In genomic region chr1:156096640-156097391, GRCh38 we compare ENCODE assay signal across 1 cellular context.
TF ChIP-seq lines count a peak whose summit lies in the region.

No MANE protein-coding gene starts in this region.

TF ChIP-seq in HepG2, 621 proteins besides CTCF, POLR2A, EP300 and RAD21 (continued from another document and continues in another):
- TF ChIP-seq FUBP1 (CRISPR knock-in tag; IDR thresholded peaks at IDR 0.05; ENCODE audit: borderline replicate concordance) (no peak), ZNF235 (CRISPR knock-in tag; IDR thresholded peaks at IDR 0.05; ENCODE audit: borderline replicate concordance) (no peak; the same call in 1 of the 2 replicates), SIX1 (CRISPR knock-in tag; IDR thresholded peaks at IDR 0.05; ENCODE audit: borderline replicate concordance) (no peak), ZXDC (CRISPR knock-in tag; IDR thresholded peaks at IDR 0.05) (no peak), RBFOX2 (IDR thresholded peaks at IDR 0.05; ENCODE audit: low read depth, low read length) (no peak), HNF4A (CRISPR knock-in tag; IDR thresholded peaks at IDR 0.05) (no peak), U2AF1 (optimal IDR thresholded peaks at IDR 0.05; ENCODE audit: low read depth, low read length) (no peak), RARG (CRISPR knock-in tag; IDR thresholded peaks at IDR 0.05; ENCODE audit: low read depth) (no peak), ZNF496 (CRISPR knock-in tag; IDR thresholded peaks at IDR 0.05; ENCODE audit: insufficient replicate concordance) (no peak), IRF1 (CRISPR knock-in tag; IDR thresholded peaks at IDR 0.05; ENCODE audit: low read depth) (no peak), KMT2B (CRISPR knock-in tag; IDR thresholded peaks at IDR 0.05) (no peak), ZNF629 (CRISPR knock-in tag; conservative IDR thresholded peaks at IDR 0.05) (no peak), NFE2L1 (CRISPR knock-in tag; IDR thresholded peaks at IDR 0.05; ENCODE audit: borderline replicate concordance) (no peak), ZNF253 (CRISPR knock-in tag; IDR thresholded peaks at IDR 0.05; ENCODE audit: borderline replicate concordance) (0 out of 2 replicates have a peak, but pooled peaks have one; percentile 45), CBX5 (CRISPR knock-in tag; IDR thresholded peaks at IDR 0.05; ENCODE audit: borderline replicate concordance) (peak; percentile 51; the same call in 1 of the 2 replicates), ZSCAN12 (CRISPR knock-in tag; IDR thresholded peaks at IDR 0.05) (no peak), AFF4 (CRISPR knock-in tag; IDR thresholded peaks at IDR 0.05) (no peak), ZNF772 (CRISPR knock-in tag; IDR thresholded peaks at IDR 0.05) (no peak), NONO (IDR thresholded peaks at IDR 0.05) (no peak), NONO (CRISPR knock-in tag; conservative IDR thresholded peaks at IDR 0.05) (peak; percentile 59; the same call in 1 of the 2 replicates), ZNF672 (CRISPR knock-in tag; IDR thresholded peaks at IDR 0.05) (no peak), FOSL2 (CRISPR knock-in tag; IDR thresholded peaks at IDR 0.05) (peak; percentile 91), ZNF558 (CRISPR knock-in tag; IDR thresholded peaks at IDR 0.05; ENCODE audit: borderline replicate concordance) (no peak), ZNF572 (CRISPR knock-in tag; IDR thresholded peaks at IDR 0.05) (no peak), ZNF644 (CRISPR knock-in tag; IDR thresholded peaks at IDR 0.05; ENCODE audit: low read depth) (no peak), GLI4 (CRISPR knock-in tag; IDR thresholded peaks at IDR 0.05; ENCODE audit: borderline replicate concordance) (no peak), TGIF2 (CRISPR knock-in tag; IDR thresholded peaks at IDR 0.05) (no peak), EEA1 (CRISPR knock-in tag; IDR thresholded peaks at IDR 0.05; ENCODE audit: borderline replicate concordance) (no peak), ZNF33B (CRISPR knock-in tag; IDR thresholded peaks at IDR 0.05) (no peak), ZNF678 (CRISPR knock-in tag; IDR thresholded peaks at IDR 0.05) (no peak), RBM39 (IDR thresholded peaks at IDR 0.05; ENCODE audit: low read depth, low read length, poor library complexity, severe bottlenecking) (no peak), ZBTB20 (CRISPR knock-in tag; IDR thresholded peaks at IDR 0.05; ENCODE audit: borderline replicate concordance, low read depth) (0 out of 2 replicates have a peak, but pooled peaks have one; percentile 33), ZBTB34 (CRISPR knock-in tag; IDR thresholded peaks at IDR 0.05) (no peak)
- TF ChIP-seq, protein P1, sequence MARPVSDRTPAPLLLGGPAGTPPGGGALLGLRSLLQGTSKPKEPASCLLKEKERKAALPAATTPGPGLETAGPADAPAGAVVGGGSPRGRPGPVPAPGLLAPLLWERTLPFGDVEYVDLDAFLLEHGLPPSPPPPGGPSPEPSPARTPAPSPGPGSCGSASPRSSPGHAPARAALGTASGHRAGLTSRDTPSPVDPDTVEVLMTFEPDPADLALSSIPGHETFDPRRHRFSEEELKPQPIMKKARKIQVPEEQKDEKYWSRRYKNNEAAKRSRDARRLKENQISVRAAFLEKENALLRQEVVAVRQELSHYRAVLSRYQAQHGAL (CRISPR knock-in tag; IDR thresholded peaks at IDR 0.05; ENCODE audit: not compliant biosample characterization): no peak
- TF ChIP-seq, protein P2, sequence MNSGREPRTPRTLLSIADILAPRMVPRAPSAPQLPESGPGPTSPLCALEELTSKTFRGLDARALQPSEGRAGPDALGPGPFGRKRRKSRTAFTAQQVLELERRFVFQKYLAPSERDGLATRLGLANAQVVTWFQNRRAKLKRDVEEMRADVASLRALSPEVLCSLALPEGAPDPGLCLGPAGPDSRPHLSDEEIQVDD (CRISPR knock-in tag; IDR thresholded peaks at IDR 0.05; ENCODE audit: borderline replicate concordance): no peak
- TF ChIP-seq, protein P3, sequence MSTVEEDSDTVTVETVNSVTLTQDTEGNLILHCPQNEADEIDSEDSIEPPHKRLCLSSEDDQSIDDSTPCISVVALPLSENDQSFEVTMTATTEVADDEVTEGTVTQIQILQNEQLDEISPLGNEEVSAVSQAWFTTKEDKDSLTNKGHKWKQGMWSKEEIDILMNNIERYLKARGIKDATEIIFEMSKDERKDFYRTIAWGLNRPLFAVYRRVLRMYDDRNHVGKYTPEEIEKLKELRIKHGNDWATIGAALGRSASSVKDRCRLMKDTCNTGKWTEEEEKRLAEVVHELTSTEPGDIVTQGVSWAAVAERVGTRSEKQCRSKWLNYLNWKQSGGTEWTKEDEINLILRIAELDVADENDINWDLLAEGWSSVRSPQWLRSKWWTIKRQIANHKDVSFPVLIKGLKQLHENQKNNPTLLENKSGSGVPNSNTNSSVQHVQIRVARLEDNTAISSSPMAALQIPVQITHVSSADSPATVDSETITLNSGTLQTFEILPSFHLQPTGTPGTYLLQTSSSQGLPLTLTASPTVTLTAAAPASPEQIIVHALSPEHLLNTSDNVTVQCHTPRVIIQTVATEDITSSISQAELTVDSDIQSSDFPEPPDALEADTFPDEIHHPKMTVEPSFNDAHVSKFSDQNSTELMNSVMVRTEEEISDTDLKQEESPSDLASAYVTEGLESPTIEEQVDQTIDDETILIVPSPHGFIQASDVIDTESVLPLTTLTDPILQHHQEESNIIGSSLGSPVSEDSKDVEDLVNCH (CRISPR knock-in tag; IDR thresholded peaks at IDR 0.05): no peak
- TF ChIP-seq, protein P4, sequence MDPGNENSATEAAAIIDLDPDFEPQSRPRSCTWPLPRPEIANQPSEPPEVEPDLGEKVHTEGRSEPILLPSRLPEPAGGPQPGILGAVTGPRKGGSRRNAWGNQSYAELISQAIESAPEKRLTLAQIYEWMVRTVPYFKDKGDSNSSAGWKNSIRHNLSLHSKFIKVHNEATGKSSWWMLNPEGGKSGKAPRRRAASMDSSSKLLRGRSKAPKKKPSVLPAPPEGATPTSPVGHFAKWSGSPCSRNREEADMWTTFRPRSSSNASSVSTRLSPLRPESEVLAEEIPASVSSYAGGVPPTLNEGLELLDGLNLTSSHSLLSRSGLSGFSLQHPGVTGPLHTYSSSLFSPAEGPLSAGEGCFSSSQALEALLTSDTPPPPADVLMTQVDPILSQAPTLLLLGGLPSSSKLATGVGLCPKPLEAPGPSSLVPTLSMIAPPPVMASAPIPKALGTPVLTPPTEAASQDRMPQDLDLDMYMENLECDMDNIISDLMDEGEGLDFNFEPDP (CRISPR knock-in tag; conservative IDR thresholded peaks at IDR 0.05): no peak
- TF ChIP-seq, protein P5, sequence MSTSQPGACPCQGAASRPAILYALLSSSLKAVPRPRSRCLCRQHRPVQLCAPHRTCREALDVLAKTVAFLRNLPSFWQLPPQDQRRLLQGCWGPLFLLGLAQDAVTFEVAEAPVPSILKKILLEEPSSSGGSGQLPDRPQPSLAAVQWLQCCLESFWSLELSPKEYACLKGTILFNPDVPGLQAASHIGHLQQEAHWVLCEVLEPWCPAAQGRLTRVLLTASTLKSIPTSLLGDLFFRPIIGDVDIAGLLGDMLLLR (CRISPR knock-in tag; IDR thresholded peaks at IDR 0.05): no peak
- TF ChIP-seq, protein P6, sequence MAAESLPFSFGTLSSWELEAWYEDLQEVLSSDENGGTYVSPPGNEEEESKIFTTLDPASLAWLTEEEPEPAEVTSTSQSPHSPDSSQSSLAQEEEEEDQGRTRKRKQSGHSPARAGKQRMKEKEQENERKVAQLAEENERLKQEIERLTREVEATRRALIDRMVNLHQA (CRISPR knock-in tag; IDR thresholded peaks at IDR 0.05): no peak
- TF ChIP-seq, protein P7, sequence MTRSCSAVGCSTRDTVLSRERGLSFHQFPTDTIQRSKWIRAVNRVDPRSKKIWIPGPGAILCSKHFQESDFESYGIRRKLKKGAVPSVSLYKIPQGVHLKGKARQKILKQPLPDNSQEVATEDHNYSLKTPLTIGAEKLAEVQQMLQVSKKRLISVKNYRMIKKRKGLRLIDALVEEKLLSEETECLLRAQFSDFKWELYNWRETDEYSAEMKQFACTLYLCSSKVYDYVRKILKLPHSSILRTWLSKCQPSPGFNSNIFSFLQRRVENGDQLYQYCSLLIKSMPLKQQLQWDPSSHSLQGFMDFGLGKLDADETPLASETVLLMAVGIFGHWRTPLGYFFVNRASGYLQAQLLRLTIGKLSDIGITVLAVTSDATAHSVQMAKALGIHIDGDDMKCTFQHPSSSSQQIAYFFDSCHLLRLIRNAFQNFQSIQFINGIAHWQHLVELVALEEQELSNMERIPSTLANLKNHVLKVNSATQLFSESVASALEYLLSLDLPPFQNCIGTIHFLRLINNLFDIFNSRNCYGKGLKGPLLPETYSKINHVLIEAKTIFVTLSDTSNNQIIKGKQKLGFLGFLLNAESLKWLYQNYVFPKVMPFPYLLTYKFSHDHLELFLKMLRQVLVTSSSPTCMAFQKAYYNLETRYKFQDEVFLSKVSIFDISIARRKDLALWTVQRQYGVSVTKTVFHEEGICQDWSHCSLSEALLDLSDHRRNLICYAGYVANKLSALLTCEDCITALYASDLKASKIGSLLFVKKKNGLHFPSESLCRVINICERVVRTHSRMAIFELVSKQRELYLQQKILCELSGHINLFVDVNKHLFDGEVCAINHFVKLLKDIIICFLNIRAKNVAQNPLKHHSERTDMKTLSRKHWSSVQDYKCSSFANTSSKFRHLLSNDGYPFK (CRISPR knock-in tag; IDR thresholded peaks at IDR 0.05; ENCODE audit: borderline replicate concordance): peak; percentile 51; the same call in 1 of the 2 replicates
